ENCODE assay signal across 8 cellular contexts in genomic region chr12:104720346-104721064, GRCh38.
DNase-seq lines count a peak whose midpoint lies in the region; ATAC-seq and TF ChIP-seq lines count a peak whose summit lies in the region.

No MANE protein-coding gene starts in this region.

- CTCF ChIA-PET in CD4-positive, alpha-beta T cell (lab: Charles Lee) = interaction anchor here (0.8 to 1.4 kb wide), 3 partner anchors 25 to 237 kb away, joined by 3 to 4 read pairs (median 3); partner anchors contain the start of gene SLC41A2

- peak overlapping the region; percentile 89 for H3K27ac Mint-ChIP-seq in CD4-positive, alpha-beta T cell

- no peaks in the 10 kb centered on the region for H3K9me3 ChIP-seq in CD4-positive, alpha-beta T cell (ENCODE audit: control insufficient read depth, low read length)
- H3K9me3 ChIP-seq in Karpas-422 (ENCODE audit: low read length) = no peaks in the 10 kb centered on the region
- no peaks in the 10 kb centered on the region for H3K9me3 ChIP-seq in hepatocyte (ENCODE audit: low read depth)

- H3K9me2 ChIP-seq in Karpas-422 (replicated peaks; ENCODE audit: insufficient read depth, low read length) = no peaks in the 10 kb centered on the region
- no peaks in the 10 kb centered on the region for H3K9me2 ChIP-seq in hepatocyte (replicated peaks; ENCODE audit: insufficient read depth)

- H3K36me3 Mint-ChIP-seq in CD4-positive, alpha-beta T cell (ENCODE audit: low read depth) = no peaks in the 10 kb centered on the region

- H3K4me1 Mint-ChIP-seq in CD4-positive, alpha-beta T cell (ENCODE audit: low read depth) = peaks cover 71% of the 10 kb centered on the region

- intact Hi-C loops in CD4-positive, alpha-beta T cell (cut with DNase I, micrococcal nuclease) = loop anchor here in 1 of 2 experiments (2.0 to 5.0 kb wide), 4 partner anchors 26 to 264 kb away; partner anchors contain the start of gene CHST11

- no peak overlapping the region for H2AFZ ChIP-seq in Karpas-422 (ENCODE audit: low read length)
- no peak overlapping the region for H2AFZ ChIP-seq in hepatocyte

- H3K4me1 ChIP-seq in Karpas-422 (ENCODE audit: low read length) (no peaks in the 10 kb centered on the region), hepatocyte (ENCODE audit: insufficient read depth) (peaks cover 2% of the 10 kb centered on the region)

- POLR2A ChIA-PET in CD4-positive, alpha-beta T cell (lab: Charles Lee) = interaction anchor here (0.8 to 2.8 kb wide), 15 partner anchors 8 to 582 kb away, joined by 3 to 15 read pairs (median 3); partner anchors contain the start of genes CHST11, EID3, NFYB and WASHC4

- H3K27me3 ChIP-seq in CD4-positive, alpha-beta T cell (ENCODE audit: control insufficient read depth, insufficient read depth, low read length) = no peaks in the 10 kb centered on the region
- H3K27me3 ChIP-seq in Karpas-422 (ENCODE audit: low read length) (no peaks in the 10 kb centered on the region), hepatocyte (no peaks in the 10 kb centered on the region)

- H4K20me1 ChIP-seq in Karpas-422 (ENCODE audit: insufficient read depth, low read depth, low read length) = no peaks in the 10 kb centered on the region
- no peaks in the 10 kb centered on the region for H4K20me1 ChIP-seq in hepatocyte (ENCODE audit: insufficient read depth, poor library complexity, severe bottlenecking)

- H3K36me3 ChIP-seq in Karpas-422 (ENCODE audit: insufficient read depth, low read length) (no peaks in the 10 kb centered on the region), hepatocyte (replicated peaks; ENCODE audit: insufficient read depth, low read depth) (no peaks in the 10 kb centered on the region)

- H3K9me3 Mint-ChIP-seq in CD4-positive, alpha-beta T cell = no peaks in the 10 kb centered on the region

- no peak for TF ChIP-seq CTCF in CD4-positive, alpha-beta T cell (IDR thresholded peaks at IDR 0.05)
- TF ChIP-seq CTCF in hepatocyte (IDR thresholded peaks at IDR 0.05; ENCODE audit: poor library complexity) = no peak

- peak; percentile 52 to 78 (median 61) for DNase-seq in CD4-positive, alpha-beta T cell
- no peak for DNase-seq in Karpas-422
- DNase-seq in activated effector memory CD4-positive, alpha-beta T cell treated with Interleukin-2 at 50 U/mL for 16 hours = peak; percentile 59
- DNase-seq in hepatocyte (ENCODE audit: low spot score) = no peak
- DNase-seq in stimulated activated CD4-positive, alpha-beta T cell treated with anti-CD3 and anti-CD28 coated beads, TNF-alpha, amount 100 ng/mL, for 4 hours (ENCODE audit: low read depth in 3 of 3) = peak; percentile 13 to 33 (median 14)
- DNase-seq in occipital lobe (lab: John Stamatoyannopoulos, UW) = no peak

- WGBS in hepatocyte (ENCODE audit: low lambda C conversion rate, missing lambda C conversion rate) = 66% methylated on average over 29 of the region's 29 CpGs

- H3K9ac ChIP-seq in Karpas-422 (ENCODE audit: low read length) = no peak overlapping the region

- peak overlapping the region; percentile 77 for H3K27ac ChIP-seq in CD4-positive, alpha-beta T cell (ENCODE audit: low read depth, low read length)
- H3K27ac ChIP-seq in Karpas-422 (ENCODE audit: low read length) (no peak overlapping the region), hepatocyte (peak overlapping the region; percentile 68)

- H3K4me3 Mint-ChIP-seq in CD4-positive, alpha-beta T cell = peak overlapping the region; percentile 73

- H3K4me3 ChIP-seq in Karpas-422 (ENCODE audit: low read length) (no peak overlapping the region), hepatocyte (no peak overlapping the region)

- no peaks in the 10 kb centered on the region for H3K79me2 ChIP-seq in Karpas-422 (ENCODE audit: low read length)
- no peaks in the 10 kb centered on the region for H3K79me2 ChIP-seq in hepatocyte

- ATAC-seq in CD4-positive, alpha-beta T cell (ENCODE audit: poor library complexity) = peak; percentile 78
- no peak for ATAC-seq in GM18868 (IDR thresholded peaks at IDR 0.05; ENCODE audit: unreplicated experiment)
- no peak for ATAC-seq in GM18498 (IDR thresholded peaks at IDR 0.05; ENCODE audit: unreplicated experiment)

- H3K27me3 Mint-ChIP-seq in CD4-positive, alpha-beta T cell = no peaks in the 10 kb centered on the region

- peak overlapping the region; percentile 34 for H3K4me2 ChIP-seq in Karpas-422 (ENCODE audit: low read depth, low read length, poor library complexity, severe bottlenecking)
- peak overlapping the region; percentile 49 for H3K4me2 ChIP-seq in hepatocyte

Comparison
In these comparisons a context has a peak if more than half of its experiments do, and no peak if none do; other contexts are left out.
1. DNase-seq: peak in CD4-positive, alpha-beta T cell (10 of 10), activated effector memory CD4-positive, alpha-beta T cell treated with Interleukin-2 at 50 U/mL for 16 hours (single experiment) and stimulated activated CD4-positive, alpha-beta T cell treated with anti-CD3 and anti-CD28 coated beads, TNF-alpha, amount 100 ng/mL, for 4 hours (3 of 3); none in Karpas-422 (single experiment), hepatocyte (single experiment) and occipital lobe (single experiment).